Comparison of ENCODE assay signal across 10 cellular contexts in genomic region chr5:110414360-110414759, GRCh38.
DNase-seq lines count a peak whose midpoint lies in the region; ATAC-seq and TF ChIP-seq lines count a peak whose summit lies in the region.
"Had no signal": no experiment of that assay in that cellular context is flagged by ENCODE, and none has a peak within 500 bp of the region (broad histone marks: within the 10 kb centered on the region; RNA-seq: fewer than 3 reads in every experiment).

No MANE protein-coding gene starts in this region.

- H3K14ac ChIP-seq in mesenchymal stem cell (ENCODE audit: low read length in 2 of 2), result no peak overlapping the region

- POLR2A ChIA-PET in WTC11 (lab: Charles Lee), result no interaction called here

- no peak for TF ChIP-seq CTCF in WTC11 (IDR thresholded peaks at IDR 0.05)

- no peaks in the 10 kb centered on the region for H3K27me3 ChIP-seq in H7 (ENCODE audit: control insufficient read depth, insufficient read depth, low read length)
- H3K27me3 ChIP-seq in mesenchymal stem cell (ENCODE audit: control insufficient read depth in 1 of 2, insufficient read depth in 1 of 2, low read length in 2 of 2), result no peaks in the 10 kb centered on the region

- H3K4me1 ChIP-seq in mesenchymal stem cell (ENCODE audit: control insufficient read depth, insufficient read depth, low read depth, low read length), result no peaks in the 10 kb centered on the region

- H3K4me2 ChIP-seq in mesenchymal stem cell (ENCODE audit: low read length, poor library complexity, severe bottlenecking), result no peak overlapping the region

- H2BK12ac ChIP-seq in mesenchymal stem cell (ENCODE audit: low read length in 2 of 2), result no peak overlapping the region

- no peaks in the 10 kb centered on the region for H3K4me1 Mint-ChIP-seq in WTC11

- no peak overlapping the region for H2BK120ac ChIP-seq in mesenchymal stem cell (ENCODE audit: low read depth, low read length)

- no peak overlapping the region for H2AFZ ChIP-seq in mesenchymal stem cell (ENCODE audit: low read depth, low read length)

- H2AK5ac ChIP-seq in mesenchymal stem cell (ENCODE audit: low read length, severe bottlenecking), result no peak overlapping the region

- H3K4ac ChIP-seq in mesenchymal stem cell (ENCODE audit: low read depth in 1 of 2, low read length in 2 of 2), result no peak overlapping the region

- H2BK15ac ChIP-seq in mesenchymal stem cell (ENCODE audit: low read depth, poor library complexity, severe bottlenecking), result no peak overlapping the region

- peak overlapping the region; percentile 22 for H3K9ac ChIP-seq in mesenchymal stem cell (ENCODE audit: low read length)

- WGBS in mesenchymal stem cell, result no CpG with 5 or more reads among the region's 2 CpGs

- no peak overlapping the region for H4K8ac ChIP-seq in mesenchymal stem cell (ENCODE audit: low read length)

- H3K9me3 Mint-ChIP-seq in WTC11, result no peaks in the 10 kb centered on the region

- CTCF ChIA-PET in WTC11 (lab: Charles Lee), result interaction anchor here (0.6 to 1.8 kb wide), 14 partner anchors 8 to 726 kb away, joined by 3 to 6 read pairs (median 4); no protein-coding TSS in a partner anchor

- no peaks in the 10 kb centered on the region for H3K36me3 Mint-ChIP-seq in WTC11

- ATAC-seq in WTC11, result peak; percentile 34; the same call in 1 of the 2 replicates
- ATAC-seq: left cardiac atrium had no signal

- no peaks in the 10 kb centered on the region for H3K27me3 Mint-ChIP-seq in WTC11 (ENCODE audit: low read depth)

- no peak overlapping the region for H3K23ac ChIP-seq in mesenchymal stem cell (ENCODE audit: low read length in 2 of 2)

- H3K36me3 ChIP-seq in H7 (replicated peaks; ENCODE audit: control insufficient read depth, insufficient read depth, low read length) (no peaks in the 10 kb centered on the region), mesenchymal stem cell (ENCODE audit: control insufficient read depth in 1 of 2, insufficient read depth in 2 of 2, low read depth in 1 of 2, low read length in 2 of 2) (no peaks in the 10 kb centered on the region)

- no peak overlapping the region for H3K27ac Mint-ChIP-seq in WTC11

- no peak overlapping the region for H3K18ac ChIP-seq in mesenchymal stem cell (ENCODE audit: low read depth in 1 of 2, low read length in 2 of 2)

- H3K4me3 ChIP-seq in H7 (ENCODE audit: insufficient read depth, low read depth, low read length), result no peak overlapping the region
- H3K4me3 ChIP-seq in mesenchymal stem cell (ENCODE audit: insufficient read depth in 1 of 2, low read depth in 1 of 2, low read length in 2 of 2), result no peak overlapping the region

- H3K9me3 ChIP-seq in mesenchymal stem cell (ENCODE audit: control insufficient read depth, low read length), result no peaks in the 10 kb centered on the region

- H4K91ac ChIP-seq in mesenchymal stem cell (ENCODE audit: low read length), result no peak overlapping the region

- H2BK5ac ChIP-seq in mesenchymal stem cell (ENCODE audit: low read depth, low read length, poor library complexity, severe bottlenecking), result no peak overlapping the region

- DNase-seq in EH (ENCODE audit: low read depth) (peak; percentile 3), H7 (peak; percentile 16), WTC11 (ENCODE audit: low spot score) (no peak), mesenchymal stem cell (peak; percentile 40), GOT3 (lab: John Stamatoyannopoulos, UW) (no peak), NOMO-1 (lab: John Stamatoyannopoulos, UW; ENCODE audit: unreplicated experiment in 2 of 2) (no peak), SK-N-DZ (ENCODE audit: low spot score) (no peak), NCI-H146 treated with DMSO at 0.1 percent for 48 hours (lab: John Stamatoyannopoulos, UW; ENCODE audit: unreplicated experiment) (no peak)
- DNase-seq: activated gamma-delta T cell, left cardiac atrium had no signal

- no peak overlapping the region for H3K4me3 Mint-ChIP-seq in WTC11

- H3K79me1 ChIP-seq in mesenchymal stem cell (replicated peaks; ENCODE audit: low read length, poor library complexity, severe bottlenecking), result no peaks in the 10 kb centered on the region

- H3K27ac ChIP-seq in mesenchymal stem cell (ENCODE audit: low read length, poor library complexity, severe bottlenecking), result no peak overlapping the region

TF ChIP-seq in WTC11, 78 proteins besides CTCF, POLR2A, EP300 and RAD21:
- no peak for TF ChIP-seq FOXJ3 (CRISPR knock-in tag; IDR thresholded peaks at IDR 0.05; ENCODE audit: borderline replicate concordance)
- TF ChIP-seq ATF3 (CRISPR knock-in tag; conservative IDR thresholded peaks at IDR 0.05), result no peak
- TF ChIP-seq ESRRA (CRISPR knock-in tag; IDR thresholded peaks at IDR 0.05; ENCODE audit: borderline replicate concordance), result no peak
- no peak for TF ChIP-seq SMAD4 (CRISPR knock-in tag; IDR thresholded peaks at IDR 0.05)
- no peak for TF ChIP-seq ETV6 (CRISPR knock-in tag; IDR thresholded peaks at IDR 0.05)
- TF ChIP-seq, protein P1, sequence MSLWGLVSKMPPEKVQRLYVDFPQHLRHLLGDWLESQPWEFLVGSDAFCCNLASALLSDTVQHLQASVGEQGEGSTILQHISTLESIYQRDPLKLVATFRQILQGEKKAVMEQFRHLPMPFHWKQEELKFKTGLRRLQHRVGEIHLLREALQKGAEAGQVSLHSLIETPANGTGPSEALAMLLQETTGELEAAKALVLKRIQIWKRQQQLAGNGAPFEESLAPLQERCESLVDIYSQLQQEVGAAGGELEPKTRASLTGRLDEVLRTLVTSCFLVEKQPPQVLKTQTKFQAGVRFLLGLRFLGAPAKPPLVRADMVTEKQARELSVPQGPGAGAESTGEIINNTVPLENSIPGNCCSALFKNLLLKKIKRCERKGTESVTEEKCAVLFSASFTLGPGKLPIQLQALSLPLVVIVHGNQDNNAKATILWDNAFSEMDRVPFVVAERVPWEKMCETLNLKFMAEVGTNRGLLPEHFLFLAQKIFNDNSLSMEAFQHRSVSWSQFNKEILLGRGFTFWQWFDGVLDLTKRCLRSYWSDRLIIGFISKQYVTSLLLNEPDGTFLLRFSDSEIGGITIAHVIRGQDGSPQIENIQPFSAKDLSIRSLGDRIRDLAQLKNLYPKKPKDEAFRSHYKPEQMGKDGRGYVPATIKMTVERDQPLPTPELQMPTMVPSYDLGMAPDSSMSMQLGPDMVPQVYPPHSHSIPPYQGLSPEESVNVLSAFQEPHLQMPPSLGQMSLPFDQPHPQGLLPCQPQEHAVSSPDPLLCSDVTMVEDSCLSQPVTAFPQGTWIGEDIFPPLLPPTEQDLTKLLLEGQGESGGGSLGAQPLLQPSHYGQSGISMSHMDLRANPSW (CRISPR knock-in tag; conservative IDR thresholded peaks at IDR 0.05; ENCODE audit: low read depth), result no peak

Comparison
In these comparisons a context has a peak if more than half of its experiments do, and no peak if none do; other contexts are left out.
1. DNase-seq: peak in EH (single experiment), H7 (single experiment) and mesenchymal stem cell (single experiment); none in WTC11 (single experiment), GOT3 (single experiment), NOMO-1 (0 of 2), SK-N-DZ (single experiment) and NCI-H146 treated with DMSO at 0.1 percent for 48 hours (single experiment).